28 cellular contexts compared by ENCODE assay signal in the genomic region with DNA sequence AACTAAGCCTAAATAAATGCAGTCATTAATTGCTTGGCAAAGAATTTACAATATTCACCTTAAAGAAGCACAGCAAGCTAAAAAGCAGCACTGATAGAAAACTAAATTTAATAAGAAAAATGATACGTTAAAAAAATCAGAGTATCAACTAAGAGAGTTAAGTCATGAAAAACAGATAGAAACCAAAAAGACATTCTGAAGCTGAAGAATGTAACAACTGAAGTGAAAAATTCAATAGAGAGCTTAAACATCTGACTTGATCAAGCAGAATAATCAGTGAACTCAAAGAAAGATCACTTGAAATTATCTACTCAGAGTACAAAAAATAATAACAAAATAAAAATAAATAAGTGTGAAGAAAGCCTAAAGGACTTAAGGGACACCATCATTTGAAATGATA.
"Had no signal": no experiment of that assay in that cellular context is flagged by ENCODE, and none has a peak within 500 bp of the region (broad histone marks: within the 10 kb centered on the region; RNA-seq: fewer than 3 reads in every experiment).

No MANE protein-coding gene starts in this region.

- H3K36me3 ChIP-seq: colonic mucosa, esophagus muscularis mucosa, esophagus squamous epithelium, gastrocnemius medialis, gastroesophageal sphincter, heart left ventricle, heart right ventricle had no signal

- H3K4me1 ChIP-seq: colonic mucosa, esophagus muscularis mucosa, esophagus squamous epithelium, foreskin keratinocyte, gastrocnemius medialis, gastroesophageal sphincter, heart left ventricle, heart right ventricle had no signal

- ATAC-seq: effector memory CD8-positive, alpha-beta T cell; esophagus mucosa; foreskin keratinocyte; gastrocnemius medialis; gastroesophageal sphincter; heart left ventricle; heart right ventricle had no signal

- H3K9me3 ChIP-seq: colonic mucosa, gastrocnemius medialis had no signal

- H3K27me3 ChIP-seq: colonic mucosa, dorsolateral prefrontal cortex, esophagus muscularis mucosa, esophagus squamous epithelium, foreskin keratinocyte, gastrocnemius medialis, gastroesophageal sphincter, heart left ventricle, heart right ventricle had no signal

- H3K27ac ChIP-seq: colonic mucosa, coronary artery, dorsolateral prefrontal cortex, epithelial cell of prostate, esophagus muscularis mucosa, esophagus squamous epithelium, foreskin keratinocyte, gastrocnemius medialis, gastroesophageal sphincter, heart left ventricle, heart right ventricle had no signal

- DNase-seq: colonic mucosa; cortex of kidney; dermis blood vessel endothelial cell; dorsolateral prefrontal cortex; effector CD4-positive, alpha-beta T cell; effector CD8-positive, alpha-beta T cell; effector memory CD4-positive, alpha-beta T cell; effector memory CD8-positive, alpha-beta T cell; endodermal cell; erythroblast; esophagus squamous epithelium; foreskin fibroblast; foreskin melanocyte; gastrocnemius medialis; glutamatergic neuron; head of caudate nucleus; heart left ventricle; heart right ventricle had no signal

- H3K4me3 ChIP-seq: colonic mucosa, coronary artery, dorsolateral prefrontal cortex, esophagus muscularis mucosa, esophagus squamous epithelium, gastrocnemius medialis, gastroesophageal sphincter, heart left ventricle, heart right ventricle had no signal

- FAIRE-seq: colon, endometrium, endothelial cell of umbilical vein, frontal cortex had no signal
